Comparison of ENCODE assay signal across 15 cellular contexts in genomic region chr11:66696186-66696585, GRCh38. TPM values are rescaled to one million over a fixed set of nuclear protein-coding genes. Genes with fewer than 3 reads are reported as not detected.
DNase-seq lines count a peak whose midpoint lies in the region; ATAC-seq and TF ChIP-seq lines count a peak whose summit lies in the region.
"Had no signal": no experiment of that assay in that cellular context is flagged by ENCODE, and none has a peak within 500 bp of the region (broad histone marks: within the 10 kb centered on the region; RNA-seq: fewer than 3 reads in every experiment).

No MANE protein-coding gene starts in this region.

- no peak overlapping the region for H4K91ac ChIP-seq in neuronal stem cell (ENCODE audit: low read depth, low read length, poor library complexity)

- H3K14ac ChIP-seq in neuronal stem cell (ENCODE audit: low read length) = no peak overlapping the region

- H4K20me1 ChIP-seq in OCI-LY1 (ENCODE audit: insufficient read depth, low read length) = no peaks in the 10 kb centered on the region

- no peak overlapping the region for H3K18ac ChIP-seq in neuronal stem cell (ENCODE audit: low read length)

- H2AFZ ChIP-seq in OCI-LY1 (ENCODE audit: low read length) = no peak overlapping the region
- no peak overlapping the region for H2AFZ ChIP-seq in neuronal stem cell (ENCODE audit: low read length)

- H3K9me2 ChIP-seq in OCI-LY1 (ENCODE audit: low read depth, low read length) = no peaks in the 10 kb centered on the region

- ATAC-seq in effector memory CD8-positive, alpha-beta T cell (replicated peaks) = no peak

- DNase-seq in NCI-H510A treated with DMSO at 0.1 percent for 48 hours (lab: John Stamatoyannopoulos, UW) = peak; percentile 14
- DNase-seq in NCI-H510A (lab: John Stamatoyannopoulos, UW) = no peak
- DNase-seq in neuronal stem cell (ENCODE audit: low spot score) = no peak
- no peak for DNase-seq in NCI-H524 (lab: John Stamatoyannopoulos, UW)
- DNase-seq in GM19240 (ENCODE audit: insufficient read length, low spot score) = no peak
- no peak for DNase-seq in effector memory CD8-positive, alpha-beta T cell
- DNase-seq: 8988T; AML-193; CD4-positive, CD25-positive, alpha-beta regulatory T cell; DMS79; GDM1; HCEC 1CT; KG1 had no signal

- peaks cover 0 to 21% of the 10 kb centered on the region in 2 donors for H3K27me3 Mint-ChIP-seq in effector memory CD8-positive, alpha-beta T cell

- H3K23ac ChIP-seq in neuronal stem cell (ENCODE audit: low read depth, low read length, poor library complexity) = no peak overlapping the region

- TF ChIP-seq CTCF in OCI-LY1 (IDR thresholded peaks at IDR 0.05; ENCODE audit: low read length) = no peak

- H3K4me3 ChIP-seq in OCI-LY1 (ENCODE audit: low read depth, low read length, poor library complexity, severe bottlenecking) (no peak overlapping the region), neuronal stem cell (ENCODE audit: low read length in 2 of 2) (no peak overlapping the region)
- H3K4me3 ChIP-seq: BLaER1 treated with 17β-estradiol and CSF1 and Interleukin-3, amounts not matched to agents 10 nM and 100 nM had no signal

- H3K36me3 ChIP-seq in OCI-LY1 (ENCODE audit: insufficient read depth, low read length) (peaks cover 62% of the 10 kb centered on the region), neuronal stem cell (replicated peaks in 1 of 2; ENCODE audit: control insufficient read depth in 2 of 2, insufficient read depth in 2 of 2, low read length in 2 of 2) (peaks cover 69 to 90% of the 10 kb centered on the region in 2 donors)

- no peaks in the 10 kb centered on the region for H3K9me3 Mint-ChIP-seq in effector memory CD8-positive, alpha-beta T cell

- H3K27me3 ChIP-seq in OCI-LY1 (ENCODE audit: insufficient read depth, low read length) (no peaks in the 10 kb centered on the region), neuronal stem cell (ENCODE audit: control insufficient read depth in 3 of 3, insufficient read depth in 3 of 3, low read depth in 1 of 3, low read length in 3 of 3) (no peaks in the 10 kb centered on the region)
- H3K27me3 ChIP-seq: BLaER1 treated with 17β-estradiol and CSF1 and Interleukin-3, amounts not matched to agents 10 nM and 100 nM had no signal

- WGBS in neuronal stem cell (ENCODE audit: extremely low coverage in 2 of 2, insufficient read length in 2 of 2, insufficient replicate concordance in 1 of 2), 2 donors = no CpG with 5 or more reads among the region's 9 CpGs

- H3K27ac Mint-ChIP-seq in effector memory CD8-positive, alpha-beta T cell = peak overlapping the region in 1 of 2 donors; percentile 65

- H3K4me3 Mint-ChIP-seq in effector memory CD8-positive, alpha-beta T cell = no peak overlapping the region
- H3K4me3 Mint-ChIP-seq: CD4-positive, CD25-positive, alpha-beta regulatory T cell had no signal

- no peak overlapping the region for H2BK120ac ChIP-seq in neuronal stem cell (ENCODE audit: low read depth, low read length)

- no peaks in the 10 kb centered on the region for H3K9me3 ChIP-seq in OCI-LY1 (ENCODE audit: low read length)
- peaks cover 0 to 6% of the 10 kb centered on the region in 2 donors for H3K9me3 ChIP-seq in neuronal stem cell (replicated peaks in 1 of 2; ENCODE audit: control insufficient read depth in 2 of 2, insufficient read depth in 1 of 2, low read depth in 1 of 2, low read length in 2 of 2)

- no peak overlapping the region for H2BK5ac ChIP-seq in neuronal stem cell (ENCODE audit: low read length)

- H3F3A ChIP-seq in OCI-LY1 (ENCODE audit: insufficient read depth, low read length) = no peaks in the 10 kb centered on the region

- peaks cover 0 to 3% of the 10 kb centered on the region in 2 donors for H3K4me1 Mint-ChIP-seq in effector memory CD8-positive, alpha-beta T cell (ENCODE audit: low read depth in 2 of 2)

- no peak overlapping the region for H4K8ac ChIP-seq in neuronal stem cell (ENCODE audit: low read depth, low read length)

- H3K4me2 ChIP-seq in OCI-LY1 (ENCODE audit: low read length) = no peak overlapping the region
- H3K4me2 ChIP-seq in neuronal stem cell (ENCODE audit: insufficient read depth, low read length, poor library complexity, severe bottlenecking) = no peak overlapping the region
- H3K4me2 ChIP-seq: BLaER1 treated with 17β-estradiol and CSF1 and Interleukin-3, amounts not matched to agents 10 nM and 100 nM had no signal

- peaks cover 3% of the 10 kb centered on the region for H3K79me1 ChIP-seq in neuronal stem cell (ENCODE audit: low read depth, low read length)

- H2AK5ac ChIP-seq in neuronal stem cell (ENCODE audit: low read depth, low read length) = no peak overlapping the region

- H3K4me1 ChIP-seq in OCI-LY1 (ENCODE audit: insufficient read depth, low read length, severe bottlenecking) (peaks cover 8% of the 10 kb centered on the region), neuronal stem cell (ENCODE audit: control insufficient read depth in 2 of 2, insufficient read depth in 1 of 2, low read depth in 1 of 2, low read length in 2 of 2) (no peaks in the 10 kb centered on the region)
- H3K4me1 ChIP-seq: BLaER1 treated with 17β-estradiol and CSF1 and Interleukin-3, amounts not matched to agents 10 nM and 100 nM had no signal

- H2BK15ac ChIP-seq in neuronal stem cell (ENCODE audit: low read length) = no peak overlapping the region

- H3K36me3 Mint-ChIP-seq in effector memory CD8-positive, alpha-beta T cell (ENCODE audit: insufficient read depth) = peaks cover 8% of the 10 kb centered on the region
- H3K36me3 Mint-ChIP-seq: CD4-positive, CD25-positive, alpha-beta regulatory T cell had no signal

- no peak overlapping the region for H3K4ac ChIP-seq in neuronal stem cell (ENCODE audit: low read length)

- no peaks in the 10 kb centered on the region for H3K79me2 ChIP-seq in OCI-LY1 (ENCODE audit: insufficient read depth, low read length)

- H3K9ac ChIP-seq in OCI-LY1 (ENCODE audit: low read length) = no peak overlapping the region
- H3K9ac ChIP-seq in neuronal stem cell (ENCODE audit: low read depth, low read length, poor library complexity) = no peak overlapping the region
- H3K9ac ChIP-seq: BLaER1 treated with 17β-estradiol and CSF1 and Interleukin-3, amounts not matched to agents 10 nM and 100 nM had no signal

- peak overlapping the region; percentile 73 for H3K27ac ChIP-seq in OCI-LY1 (ENCODE audit: low read depth, low read length, poor library complexity, severe bottlenecking)
- no peak overlapping the region for H3K27ac ChIP-seq in neuronal stem cell (replicated peaks; ENCODE audit: low read length)
- H3K27ac ChIP-seq: BLaER1 treated with 17β-estradiol and CSF1 and Interleukin-3, amounts not matched to agents 10 nM and 100 nM had no signal

- H2BK12ac ChIP-seq in neuronal stem cell (ENCODE audit: low read length) = peak overlapping the region; percentile 35

RNA-seq across cellular contexts. Expression of gene RBM4B, which starts 18.5 kb away (rescaled TPM):
- 19.8 TPM for polyA plus RNA-seq in neuronal stem cell (2013, experiment 1 of 2)
- 20.3 TPM for polyA plus RNA-seq in neuronal stem cell (2013, experiment 2 of 2)

RNA-seq across cellular contexts. Expression of gene SPTBN2, which starts 32.8 kb away (rescaled TPM):
- 22.0 TPM for polyA plus RNA-seq in neuronal stem cell (2013, experiment 1 of 2)
- 21.8 TPM for polyA plus RNA-seq in neuronal stem cell (2013, experiment 2 of 2)
- polyA plus RNA-seq: CD4-positive, CD25-positive, alpha-beta regulatory T cell had no signal

RNA-seq across cellular contexts. Expression of gene RBM4, which starts 57.7 kb away (rescaled TPM):
- polyA plus RNA-seq in neuronal stem cell (2013, experiment 1 of 2) = 112 TPM
- 115 TPM for polyA plus RNA-seq in neuronal stem cell (2013, experiment 2 of 2)
